In the genomic region with DNA sequence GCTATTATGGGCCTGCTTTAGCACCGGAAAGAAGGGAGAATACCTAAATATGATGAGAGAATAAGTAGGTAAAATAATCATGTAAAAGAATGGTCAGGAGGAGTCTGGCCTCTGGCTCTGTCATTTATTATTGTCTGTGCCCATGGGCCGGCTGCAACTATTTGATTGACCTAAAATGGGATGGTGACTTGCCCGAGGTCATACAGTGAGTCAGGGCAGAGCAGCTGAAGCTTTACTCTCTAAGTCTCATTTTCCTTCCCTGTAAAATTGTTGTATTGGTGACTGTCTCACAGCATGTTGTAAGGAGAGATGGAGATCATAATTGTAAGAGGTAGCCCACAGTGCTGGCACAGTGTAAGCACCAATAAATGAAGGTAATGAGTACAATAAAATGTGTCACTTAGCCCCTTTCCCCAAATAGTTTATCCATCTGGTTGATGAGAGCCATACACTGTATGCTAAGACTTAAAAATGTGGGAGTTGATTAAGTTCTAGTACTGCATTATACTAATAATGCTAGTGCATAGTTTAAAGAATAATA, we compare ENCODE assay signal across 21 cellular contexts.
"Had no signal": no experiment of that assay in that cellular context is flagged by ENCODE, and none has a peak within 500 bp of the region (broad histone marks: within the 10 kb centered on the region; RNA-seq: fewer than 3 reads in every experiment).

No MANE protein-coding gene starts in this region.

- H3K9me3 ChIP-seq: left lung, ovary, psoas muscle, right atrium auricular region, upper lobe of left lung had no signal

- H3K4me3 ChIP-seq: hepatocyte, left lung, ovary, psoas muscle, right atrium auricular region, upper lobe of left lung had no signal

- H2AFZ ChIP-seq: hepatocyte had no signal

- H3K36me3 ChIP-seq: ovary had no signal

- H3K4me1 ChIP-seq: psoas muscle, right atrium auricular region had no signal

- H3K4me2 ChIP-seq: hepatocyte had no signal

- H3K27ac ChIP-seq: hepatocyte, left lung, ovary, psoas muscle, right atrium auricular region, upper lobe of left lung had no signal

- DNase-seq: activated CD4-positive, alpha-beta T cell treated with anti-CD3 and anti-CD28 coated beads, Interleukin-2, amount 50 U/mL, for 4 hours; activated CD8-positive, alpha-beta memory T cell treated with anti-CD3 and anti-CD28 coated beads for 24 hours; activated CD8-positive, alpha-beta memory T cell treated with anti-CD3 and anti-CD28 coated beads, Interleukin-2, amount 50 U/mL, for 4 hours; activated naive CD4-positive, alpha-beta T cell treated with anti-CD3 and anti-CD28 coated beads for 36 hours; activated naive CD8-positive, alpha-beta T cell treated with anti-CD3 and anti-CD28 coated beads, Interleukin-2, amount 10 ng/mL, durations not matched to agents 7 days and 5 days; activated T-cell treated with anti-CD3 and anti-CD28 coated beads, Interleukin-2, amount 50 U/mL, for 4 hours; effector CD4-positive, alpha-beta T cell; erythroblast; glutamatergic neuron; immature natural killer cell; left lung; mammary epithelial cell; midbrain; ovary; psoas muscle; stimulated activated CD4-positive, alpha-beta T cell treated with anti-CD3 and anti-CD28 coated beads, Interleukin-4, amount 100 ng/mL, for 4 hours; stimulated activated naive CD8-positive, alpha-beta T cell treated with anti-CD3 and anti-CD28 coated beads, Interleukin-15, Interleukin-2, amounts not matched to agents 100 U/mL and 50 U/mL, for 24 hours; T-helper 1 cell; upper lobe of left lung had no signal

- H3K27me3 ChIP-seq: hepatocyte, left lung, ovary, right atrium auricular region, upper lobe of left lung had no signal
